Comparison of ENCODE assay signal across 11 cellular contexts in the genomic region with DNA sequence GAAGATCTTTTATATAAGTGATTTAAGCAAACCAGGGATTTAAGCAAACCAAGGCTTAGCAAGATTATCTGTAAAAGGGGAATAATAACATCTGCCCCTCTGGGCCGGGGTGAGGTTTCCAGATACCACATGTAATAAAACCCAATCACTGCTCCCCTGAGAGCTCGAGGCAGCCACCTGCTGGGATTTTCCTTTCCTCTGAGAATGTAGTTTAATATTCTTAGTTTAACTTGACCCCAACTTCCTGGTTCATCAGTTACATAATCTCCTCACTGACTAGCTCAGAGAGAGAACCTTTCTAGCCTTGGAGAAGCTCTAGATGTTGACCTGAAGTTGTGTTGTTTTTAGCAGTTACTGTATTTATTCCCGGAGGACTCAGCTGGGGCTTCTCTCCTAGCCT.
DNase-seq lines count a peak whose midpoint lies in the region; ATAC-seq and TF ChIP-seq lines count a peak whose summit lies in the region.
"Had no signal": no experiment of that assay in that cellular context is flagged by ENCODE, and none has a peak within 500 bp of the region (broad histone marks: within the 10 kb centered on the region; RNA-seq: fewer than 3 reads in every experiment).

No MANE protein-coding gene starts in this region.

- H3K36me3 ChIP-seq in left ventricle myocardium inferior, result no peaks in the 10 kb centered on the region

- H3K27me3 ChIP-seq in left ventricle myocardium inferior (ENCODE audit: low read depth), result no peaks in the 10 kb centered on the region

- no peak overlapping the region for H3K4me3 Mint-ChIP-seq in stimulated activated effector memory CD8-positive, alpha-beta T cell treated with anti-CD3 and anti-CD28 coated beads, Interleukin-12 subunit alpha, Interleukin-12 subunit beta, amount 100 ng/mL, for 72 hours
- H3K4me3 Mint-ChIP-seq: naive B cell had no signal

- peak overlapping the region; percentile 81 for H3K27ac Mint-ChIP-seq in stimulated activated effector memory CD8-positive, alpha-beta T cell treated with anti-CD3 and anti-CD28 coated beads, Interleukin-12 subunit alpha, Interleukin-12 subunit beta, amount 100 ng/mL, for 72 hours

- intact Hi-C loops in left ventricle myocardium inferior (cut with micrococcal nuclease) (no loop called here), Right ventricle myocardium inferior (cut with DNase I) (loop anchor here (5.0 to 10.0 kb wide), 2 partner anchors 62 to 391 kb away; partner anchors contain the start of gene NR3C2)

- H3K9me3 Mint-ChIP-seq in stimulated activated effector memory CD8-positive, alpha-beta T cell treated with anti-CD3 and anti-CD28 coated beads, Interleukin-12 subunit alpha, Interleukin-12 subunit beta, amount 100 ng/mL, for 72 hours, result no peaks in the 10 kb centered on the region
- H3K9me3 Mint-ChIP-seq: naive B cell had no signal

- peaks cover 90% of the 10 kb centered on the region for H3K4me1 ChIP-seq in left ventricle myocardium inferior

- peak overlapping the region; percentile 90 for H3K27ac ChIP-seq in left ventricle myocardium inferior (replicated peaks)
- H3K27ac ChIP-seq: RWPE1 had no signal

- H3K36me3 Mint-ChIP-seq in stimulated activated effector memory CD8-positive, alpha-beta T cell treated with anti-CD3 and anti-CD28 coated beads, Interleukin-12 subunit alpha, Interleukin-12 subunit beta, amount 100 ng/mL, for 72 hours, result no peaks in the 10 kb centered on the region
- H3K36me3 Mint-ChIP-seq: naive B cell had no signal

- TF ChIP-seq CTCF in left ventricle myocardium inferior (IDR thresholded peaks at IDR 0.05; ENCODE audit: borderline replicate concordance), result no peak

- H3K9me3 ChIP-seq in left ventricle myocardium inferior (replicated peaks), result no peaks in the 10 kb centered on the region

- H3K4me3 ChIP-seq in left ventricle myocardium inferior, result no peak overlapping the region

- ATAC-seq in Right ventricle myocardium inferior, result no peak
- ATAC-seq in stimulated activated effector memory CD8-positive, alpha-beta T cell treated with anti-CD3 and anti-CD28 coated beads, Interleukin-12 subunit alpha, Interleukin-12 subunit beta, amount 100 ng/mL, for 72 hours, result no peak
- ATAC-seq in HG02973 (IDR thresholded peaks at IDR 0.05; ENCODE audit: unreplicated experiment), result no peak
- no peak for ATAC-seq in HG03442 (IDR thresholded peaks at IDR 0.05; ENCODE audit: unreplicated experiment)
- no peak for ATAC-seq in HG03095 (IDR thresholded peaks at IDR 0.05; ENCODE audit: unreplicated experiment)

- H3K4me1 Mint-ChIP-seq in stimulated activated effector memory CD8-positive, alpha-beta T cell treated with anti-CD3 and anti-CD28 coated beads, Interleukin-12 subunit alpha, Interleukin-12 subunit beta, amount 100 ng/mL, for 72 hours, result peaks cover 74% of the 10 kb centered on the region

- DNase-seq in left ventricle myocardium inferior (no peak), Right ventricle myocardium inferior (ENCODE audit: missing footprints) (no peak), NCI-H1436 (lab: John Stamatoyannopoulos, UW) (peak; percentile 58), brain pericyte (ENCODE audit: low read depth, low spot score) (peak; percentile 21)
- DNase-seq in stimulated activated effector memory CD8-positive, alpha-beta T cell treated with anti-CD3 and anti-CD28 coated beads, Interleukin-12 subunit alpha, Interleukin-12 subunit beta, amount 100 ng/mL, for 72 hours (ENCODE audit: low spot score in 2 of 2), result no peak
- DNase-seq: activated effector memory CD4-positive, alpha-beta T cell treated with anti-CD3 and anti-CD28 coated beads, Interleukin-2, amount 50 U/mL, for 16 hours; naive B cell had no signal

Comparison
In these comparisons a context has a peak if more than half of its experiments do, and no peak if none do; other contexts are left out.
1. DNase-seq: peak in NCI-H1436 (single experiment) and brain pericyte (single experiment); none in left ventricle myocardium inferior (single experiment), Right ventricle myocardium inferior (single experiment) and stimulated activated effector memory CD8-positive, alpha-beta T cell treated with anti-CD3 and anti-CD28 coated beads, Interleukin-12 subunit alpha, Interleukin-12 subunit beta, amount 100 ng/mL, for 72 hours (0 of 2).